ENCODE assay signal across 27 cellular contexts in the genomic region with DNA sequence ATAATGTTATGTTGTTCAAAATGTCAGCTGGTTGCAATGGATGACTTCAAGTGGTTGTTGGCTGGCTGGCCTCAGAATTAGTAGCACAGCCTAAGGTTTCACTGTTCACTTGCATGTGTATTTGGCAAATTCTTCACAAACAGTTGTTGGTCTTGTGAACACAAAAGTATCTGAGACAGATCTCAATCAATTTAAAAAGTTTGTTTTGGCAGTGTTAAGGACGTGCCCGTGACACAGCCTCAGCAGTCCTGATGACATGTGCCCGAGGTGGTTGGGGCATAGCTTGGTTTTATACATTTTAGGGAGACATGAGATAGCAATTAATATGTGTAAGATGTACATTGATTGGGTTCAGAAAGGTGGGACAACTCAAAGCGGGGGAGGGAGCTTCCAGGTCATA.
"Had no signal": no experiment of that assay in that cellular context is flagged by ENCODE, and none has a peak within 500 bp of the region (broad histone marks: within the 10 kb centered on the region; RNA-seq: fewer than 3 reads in every experiment).

No MANE protein-coding gene starts in this region.

- H3K4me3 ChIP-seq: pancreas, psoas muscle, right lobe of liver, sigmoid colon, stomach, thoracic aorta, thyroid gland, tibial nerve, upper lobe of left lung, vagina had no signal

- H3K4me1 ChIP-seq: pancreas, psoas muscle, right lobe of liver, sigmoid colon, stomach, thyroid gland, tibial nerve, upper lobe of left lung, vagina had no signal

- H3K9me3 ChIP-seq: neutrophil, pancreas, psoas muscle, right lobe of liver, sigmoid colon, stomach, thoracic aorta, thyroid gland, upper lobe of left lung, vagina had no signal

- FAIRE-seq: pancreas, small intestine, urothelium cell line had no signal

- H3K36me3 Mint-ChIP-seq: natural killer cell treated with Interleukin-12 subunit alpha and Interleukin-12 subunit beta and Interleukin-15 and Interleukin-18, amount 100 ng/mL, for 72 hours; stimulated activated effector memory CD8-positive, alpha-beta T cell treated with anti-CD3 and anti-CD28 coated beads, Interleukin-12 subunit alpha, Interleukin-12 subunit beta, amount 100 ng/mL, for 72 hours; stimulated activated naive B cell treated with anti-CD40 and anti-IgM and Interleukin-4, amounts not matched to agents 10 μg/mL and 1 μg/mL and 100 μg/mL, for 72 hours had no signal

- H3K27ac Mint-ChIP-seq: natural killer cell treated with Interleukin-12 subunit alpha and Interleukin-12 subunit beta and Interleukin-15 and Interleukin-18, amount 100 ng/mL, for 72 hours; nephron progenitor cell; stimulated activated effector memory CD8-positive, alpha-beta T cell treated with anti-CD3 and anti-CD28 coated beads, Interleukin-12 subunit alpha, Interleukin-12 subunit beta, amount 100 ng/mL, for 72 hours; stimulated activated naive B cell treated with anti-CD40 and anti-IgM and Interleukin-4, amounts not matched to agents 10 μg/mL and 1 μg/mL and 100 μg/mL, for 72 hours; stimulated activated naive CD8-positive, alpha-beta T cell treated with anti-CD3 and anti-CD28 coated beads, Interleukin-15, Interleukin-2, amounts not matched to agents 100 ng/mL and 50 ng/mL, for 24 hours had no signal

- H3K4me1 Mint-ChIP-seq: nephron progenitor cell; neural crest cell; stimulated activated effector memory CD8-positive, alpha-beta T cell treated with anti-CD3 and anti-CD28 coated beads, Interleukin-12 subunit alpha, Interleukin-12 subunit beta, amount 100 ng/mL, for 72 hours; stimulated activated naive B cell treated with anti-CD40 and anti-IgM and Interleukin-4, amounts not matched to agents 10 μg/mL and 1 μg/mL and 100 μg/mL, for 72 hours had no signal

- H3K27me3 Mint-ChIP-seq: stimulated activated naive B cell treated with anti-CD40 and anti-IgM and Interleukin-4, amounts not matched to agents 10 μg/mL and 1 μg/mL and 100 μg/mL, for 72 hours had no signal

- DNase-seq: nephron progenitor cell; nucleus accumbens; pancreas; psoas muscle; right cardiac atrium; right lobe of liver; sigmoid colon; small intestine; stimulated activated CD4-positive, alpha-beta T cell treated with anti-CD3 and anti-CD28 coated beads, Interleukin-15, amount 100 ng/mL, for 24 hours; stimulated activated CD4-positive, alpha-beta T cell treated with anti-CD3 and anti-CD28 coated beads, Interleukin-2, amount 100 ng/mL, for 24 hours; stimulated activated CD4-positive, alpha-beta T cell treated with anti-CD3 and anti-CD28 coated beads, Interleukin-2, amount 100 ng/mL, for 48 hours; stimulated activated CD4-positive, alpha-beta T cell treated with anti-CD3 and anti-CD28 coated beads, Interleukin-4, amount 100 ng/mL, for 24 hours; stimulated activated naive B cell treated with anti-CD40 and anti-IgM and Interleukin-4, amounts not matched to agents 10 μg/mL and 1 μg/mL and 100 μg/mL, for 72 hours; stimulated activated naive CD4-positive, alpha-beta T cell treated with Interleukin-2 at 50 U/mL for 16 hours; stomach; thyroid gland; trophoblast cell; upper lobe of left lung had no signal

- H3K27me3 ChIP-seq: neutrophil, pancreas, stomach, thyroid gland, tibial nerve, upper lobe of left lung, vagina had no signal

- H3K36me3 ChIP-seq: neutrophil, pancreas, right lobe of liver, sigmoid colon, stomach, thoracic aorta, thyroid gland, tibial nerve, upper lobe of left lung, vagina had no signal

- H3K27ac ChIP-seq: neutrophil, pancreas, psoas muscle, right lobe of liver, sigmoid colon, stomach, thoracic aorta, thyroid gland, tibial nerve, upper lobe of left lung, vagina had no signal

- H3K4me3 Mint-ChIP-seq: natural killer cell treated with Interleukin-12 subunit alpha and Interleukin-12 subunit beta and Interleukin-15 and Interleukin-18, amount 100 ng/mL, for 72 hours; nephron progenitor cell; neural crest cell; stimulated activated effector memory CD8-positive, alpha-beta T cell treated with anti-CD3 and anti-CD28 coated beads, Interleukin-12 subunit alpha, Interleukin-12 subunit beta, amount 100 ng/mL, for 72 hours; stimulated activated naive B cell treated with anti-CD40 and anti-IgM and Interleukin-4, amounts not matched to agents 10 μg/mL and 1 μg/mL and 100 μg/mL, for 72 hours; stimulated activated naive CD8-positive, alpha-beta T cell treated with anti-CD3 and anti-CD28 coated beads, Interleukin-15, Interleukin-2, amounts not matched to agents 100 ng/mL and 50 ng/mL, for 24 hours had no signal

- ATAC-seq: natural killer cell treated with Interleukin-12 subunit alpha and Interleukin-12 subunit beta and Interleukin-15 and Interleukin-18, amount 100 ng/mL, for 72 hours; pancreas; psoas muscle; right cardiac atrium; right lobe of liver; stimulated activated effector memory CD8-positive, alpha-beta T cell treated with anti-CD3 and anti-CD28 coated beads, Interleukin-12 subunit alpha, Interleukin-12 subunit beta, amount 100 ng/mL, for 72 hours; stimulated activated naive B cell treated with anti-CD40 and anti-IgM and Interleukin-4, amounts not matched to agents 10 μg/mL and 1 μg/mL and 100 μg/mL, for 72 hours had no signal

- H3K9me3 Mint-ChIP-seq: nephron progenitor cell; neural crest cell; stimulated activated effector memory CD8-positive, alpha-beta T cell treated with anti-CD3 and anti-CD28 coated beads, Interleukin-12 subunit alpha, Interleukin-12 subunit beta, amount 100 ng/mL, for 72 hours had no signal
